28 cellular contexts compared by ENCODE assay signal in genomic region chr6:13103169-13103568, GRCh38.
"Had no signal": no experiment of that assay in that cellular context is flagged by ENCODE, and none has a peak within 500 bp of the region (broad histone marks: within the 10 kb centered on the region; RNA-seq: fewer than 3 reads in every experiment).

No MANE protein-coding gene starts in this region.

- H3K4me1 ChIP-seq: esophagus squamous epithelium, gastrocnemius medialis had no signal

- H3K36me3 ChIP-seq: esophagus squamous epithelium, gastrocnemius medialis, heart right ventricle, left lung, lower lobe of right lung had no signal

- H3K9me3 ChIP-seq: esophagus squamous epithelium, gastrocnemius medialis, heart right ventricle, left lung, lower lobe of right lung, mucosa of descending colon had no signal

- ATAC-seq: effector memory CD8-positive, alpha-beta T cell; esophagus mucosa; gastrocnemius medialis; heart right ventricle; left cardiac atrium; left lung; left ventricle myocardium superior; lower lobe of right lung; mucosa of descending colon had no signal

- FAIRE-seq: colon, endometrium, islet of Langerhans, keratinocyte had no signal

- DNase-seq: dermis blood vessel endothelial cell; dorsolateral prefrontal cortex; effector CD4-positive, alpha-beta T cell; effector memory CD8-positive, alpha-beta T cell; endodermal cell; erythroblast; esophagus squamous epithelium; foreskin fibroblast; foreskin melanocyte; gastrocnemius medialis; glutamatergic neuron; head of caudate nucleus; heart right ventricle; hippocampal formation; left cardiac atrium; left lung; left ventricle myocardium superior; lower lobe of right lung; mesenchymal stem cell; mucosa of descending colon; naive B cell had no signal

- H3K4me3 ChIP-seq: coronary artery, dorsolateral prefrontal cortex, esophagus squamous epithelium, gastrocnemius medialis, heart right ventricle, left lung, lower lobe of right lung, mucosa of descending colon had no signal

- H3K27ac ChIP-seq: coronary artery, epithelial cell of prostate, esophagus squamous epithelium, gastrocnemius medialis, heart right ventricle, left lung, lower lobe of right lung had no signal

- H3K27me3 ChIP-seq: dorsolateral prefrontal cortex, esophagus squamous epithelium, gastrocnemius medialis, heart right ventricle, left lung had no signal
